Comparison of ENCODE assay signal across 8 cellular contexts in genomic region chr14:21894003-21894897, GRCh38.
A peak's percentile ranks its signal among the peaks of the same experiment; 100 is the strongest.
DNase-seq lines count a peak whose midpoint lies in the region; ATAC-seq and TF ChIP-seq lines count a peak whose summit lies in the region.

No MANE protein-coding gene starts in this region.

- H3K4me2 ChIP-seq in DND-41 (ENCODE audit: insufficient read depth, low read length), result no peak overlapping the region

- H3K9me3 ChIP-seq in DND-41 (ENCODE audit: insufficient read depth, low read length, severe bottlenecking), result no peaks in the 10 kb centered on the region
- 0 out of 2 replicates have a peak, but pooled peaks cover 4% of the 10 kb centered on the region for H3K9me3 ChIP-seq in NT2/D1 (ENCODE audit: insufficient read depth, low read length)

- no peaks in the 10 kb centered on the region for H3K79me2 ChIP-seq in DND-41 (ENCODE audit: insufficient read depth, low read length)

- no peak overlapping the region for H3K9ac ChIP-seq in DND-41 (ENCODE audit: low read depth, low read length)
- H3K9ac ChIP-seq in NT2/D1 (ENCODE audit: insufficient read length, low read depth), result no peak overlapping the region

- no peaks in the 10 kb centered on the region for H3K36me3 ChIP-seq in DND-41 (ENCODE audit: insufficient read depth, low read length)
- H3K36me3 ChIP-seq in NT2/D1 (ENCODE audit: insufficient read depth, insufficient read length, low read length), result no peaks in the 10 kb centered on the region

- DNase-seq in DND-41 (peak; percentile 57), NT2/D1 (ENCODE audit: low read depth, low spot score) (peak; percentile 13), midbrain (lab: John Stamatoyannopoulos, UW) (peak; percentile 17), AG08395 (ENCODE audit: low spot score) (no peak)
- DNase-seq in activated effector memory CD4-positive, alpha-beta T cell treated with anti-CD3 and anti-CD28 coated beads, Interleukin-2, amount 50 U/mL, for 16 hours, result peak; percentile 80

- no peaks in the 10 kb centered on the region for H3K4me1 ChIP-seq in DND-41 (ENCODE audit: insufficient read depth, low read length)
- H3K4me1 ChIP-seq in NT2/D1 (ENCODE audit: insufficient read depth, insufficient read length), result no peaks in the 10 kb centered on the region

- no peak overlapping the region for H2AFZ ChIP-seq in DND-41 (ENCODE audit: low read depth, low read length)

- no peak overlapping the region for H3K27ac ChIP-seq in DND-41 (ENCODE audit: low read length)

- no peaks in the 10 kb centered on the region for H4K20me1 ChIP-seq in DND-41 (ENCODE audit: insufficient read depth, low read length)

- peak; percentile 72 for TF ChIP-seq CTCF in DND-41 (IDR thresholded peaks at IDR 0.05; ENCODE audit: borderline replicate concordance, extremely low read depth, low read length, poor library complexity, severe bottlenecking)

- ATAC-seq in DND-41 (ENCODE audit: insufficient read depth, low read depth) (peak; percentile 92), HG03280 (IDR thresholded peaks at IDR 0.05; ENCODE audit: unreplicated experiment) (no peak), HG02970 (IDR thresholded peaks at IDR 0.05; ENCODE audit: low FRiP score, unreplicated experiment) (no peak), HG02571 (IDR thresholded peaks at IDR 0.05; ENCODE audit: unreplicated experiment) (no peak)

- peaks cover 14% of the 10 kb centered on the region for H3K27me3 ChIP-seq in DND-41 (ENCODE audit: insufficient read depth, low read length, poor library complexity)
- H3K27me3 ChIP-seq in NT2/D1 (ENCODE audit: insufficient read depth, insufficient read length), result no peaks in the 10 kb centered on the region

- no peak overlapping the region for H3K4me3 ChIP-seq in DND-41 (ENCODE audit: low read depth in 1 of 2, low read length in 2 of 2)
- no peak overlapping the region for H3K4me3 ChIP-seq in NT2/D1 (ENCODE audit: insufficient read length, low read depth)
